8 cellular contexts compared by ENCODE assay signal in genomic region chr6:111481836-111482235, GRCh38. TPM values are rescaled to one million over a fixed set of nuclear protein-coding genes. Genes with fewer than 3 reads are reported as not detected.
DNase-seq lines count a peak whose midpoint lies in the region; FAIRE-seq and TF ChIP-seq lines count a peak whose summit lies in the region.

No MANE protein-coding gene starts in this region.

- H3K79me1 ChIP-seq in trophoblast cell (ENCODE audit: low read length) = peaks cover 24% of the 10 kb centered on the region

- peaks cover 18% of the 10 kb centered on the region for H3K79me2 ChIP-seq in trophoblast cell (ENCODE audit: control insufficient read depth, insufficient read depth, low read length, poor library complexity)

- peaks cover 13% of the 10 kb centered on the region for H3K36me3 Mint-ChIP-seq in HFFc6 (ENCODE audit: low read depth)

- no peak overlapping the region for H4K8ac ChIP-seq in trophoblast cell (ENCODE audit: low read depth, low read length)

- H3K36me3 ChIP-seq in SJCRH30 (peaks cover 6% of the 10 kb centered on the region; the same call in 1 of the 2 replicates), esophagus squamous epithelium (no peaks in the 10 kb centered on the region), trophoblast cell (ENCODE audit: control insufficient read depth in 1 of 2, insufficient read depth in 2 of 2, low read length in 2 of 2) (no peaks in the 10 kb centered on the region)

- 0 to 3% methylated on average over 4 to 10 of the region's 10 CpGs for WGBS in esophagus squamous epithelium, 2 donors
- no CpG with 5 or more reads among the region's 10 CpGs for WGBS in trophoblast cell (ENCODE audit: extremely low coverage, insufficient coverage, insufficient read length)

- no peak for DNase-seq in HFFc6
- no peak for DNase-seq in SJCRH30
- no peak for DNase-seq in esophagus squamous epithelium (lab: John Stamatoyannopoulos, UW)
- no peak for DNase-seq in trophoblast cell
- DNase-seq in germinal center (ENCODE audit: low spot score) = no peak
- DNase-seq in frontal cortex (ENCODE audit: low spot score in 2 of 2) = no peak
- no peak for DNase-seq in GOT3 (lab: John Stamatoyannopoulos, UW)

- H4K12ac ChIP-seq in trophoblast cell (ENCODE audit: low read depth, low read length) = no peak overlapping the region

- H3K4me3 ChIP-seq in GM08714 (ENCODE audit: low read length) (peak overlapping the region; percentile 81), SJCRH30 (peak overlapping the region; percentile 96), esophagus squamous epithelium (peak overlapping the region; percentile 79 to 99 (median 94)), trophoblast cell (ENCODE audit: low read depth, low read length) (peak overlapping the region; percentile 94)

- no peak for FAIRE-seq in frontal cortex (lab: Jason Lieb, UNC)

- H3K27me3 Mint-ChIP-seq in HFFc6 (ENCODE audit: insufficient read depth) = peaks cover 7% of the 10 kb centered on the region; the same call in 1 of the 2 replicates

- H3K4me2 ChIP-seq in trophoblast cell (ENCODE audit: low read length) = peak overlapping the region; percentile 80

- 0 out of 2 replicates have a peak, but pooled peaks cover 5% of the 10 kb centered on the region for H3K9me3 ChIP-seq in SJCRH30 (replicated peaks)
- H3K9me3 ChIP-seq in esophagus squamous epithelium = no peaks in the 10 kb centered on the region
- H3K9me3 ChIP-seq in trophoblast cell (ENCODE audit: insufficient read depth, low read depth, low read length) = no peaks in the 10 kb centered on the region

- H2AK5ac ChIP-seq in trophoblast cell (ENCODE audit: low read length) = no peak overlapping the region

- H3K18ac ChIP-seq in trophoblast cell (ENCODE audit: low read length) = no peak overlapping the region

- no peaks in the 10 kb centered on the region for H3K9me3 Mint-ChIP-seq in HFFc6

- peaks cover 67% of the 10 kb centered on the region for H3K4me1 Mint-ChIP-seq in HFFc6 (ENCODE audit: low read depth)

- no peak overlapping the region for H2BK120ac ChIP-seq in trophoblast cell (ENCODE audit: insufficient read depth, low read length, poor library complexity)

- TF ChIP-seq POLR2A in esophagus squamous epithelium (IDR thresholded peaks at IDR 0.05) = no peak

- H3K4ac ChIP-seq in trophoblast cell (ENCODE audit: low read depth, low read length) = peak overlapping the region; percentile 74

- peak overlapping the region; percentile 99 for H3K4me3 Mint-ChIP-seq in HFFc6

- no peak for TF ChIP-seq CTCF in HFFc6 (IDR thresholded peaks at IDR 0.05)
- TF ChIP-seq CTCF in esophagus squamous epithelium (IDR thresholded peaks at IDR 0.05) = no peak

- H3K27me3 ChIP-seq in SJCRH30 = no peaks in the 10 kb centered on the region
- H3K27me3 ChIP-seq in esophagus squamous epithelium = no peaks in the 10 kb centered on the region
- no peaks in the 10 kb centered on the region for H3K27me3 ChIP-seq in trophoblast cell (ENCODE audit: insufficient read depth, low read length)

- peak overlapping the region; percentile 98 for H4K91ac ChIP-seq in trophoblast cell (ENCODE audit: low read depth, low read length)

- H3K27ac ChIP-seq in SJCRH30 = peak overlapping the region; percentile 95
- H3K27ac ChIP-seq in esophagus squamous epithelium = peak overlapping the region; percentile 96 to 100 (median 100)
- H3K27ac ChIP-seq in trophoblast cell (ENCODE audit: low read depth, low read length) = peak overlapping the region; percentile 98

- H3K14ac ChIP-seq in trophoblast cell (ENCODE audit: low read length) = peak overlapping the region; percentile 16

- H3K4me1 ChIP-seq in SJCRH30 (peaks cover 32% of the 10 kb centered on the region), esophagus squamous epithelium (peaks cover 17 to 66% (median 29%) of the 10 kb centered on the region in 3 donors), trophoblast cell (ENCODE audit: control insufficient read depth in 1 of 2, insufficient read depth in 2 of 2, low read length in 2 of 2) (peaks cover 0 to 2% of the 10 kb centered on the region in 2 experiments)

- no peak overlapping the region for H2BK12ac ChIP-seq in trophoblast cell (ENCODE audit: low read length)

- intact Hi-C loops in esophagus squamous epithelium (cut with DNase I) = loop anchor here (10.0 kb wide), 2 partner anchors 73 to 227 kb away; a partner anchor contains a TSS

- no peak overlapping the region for H2AFZ ChIP-seq in trophoblast cell (ENCODE audit: insufficient read depth, low read length, poor library complexity)

- H3K27ac Mint-ChIP-seq in HFFc6 = peak overlapping the region; percentile 93

- H3K9ac ChIP-seq in trophoblast cell (ENCODE audit: low read length) = peak overlapping the region; percentile 32

- H3K23ac ChIP-seq in trophoblast cell (ENCODE audit: low read length) = no peak overlapping the region

- no peak overlapping the region for H2BK5ac ChIP-seq in trophoblast cell (ENCODE audit: low read depth, low read length, poor library complexity)

RNA-seq across cellular contexts. Expression of gene REV3L, which starts 1.2 kb away (rescaled TPM):
- 10 to 100 TPM; 22.4 to 36.3 (median 31.2) TPM for total RNA-seq in HFFc6 (2021; fragmentation: NEBNext Ultra II Directional; extraction: Animal tissue kit (Norgen Biotek cat#: 25700))
- total RNA-seq in SJCRH30 (2014; rRNA removed; shearing (Covaris generic)) = 32.7 and 34.3 TPM in 2 replicates
- total RNA-seq in esophagus squamous epithelium = 10 to 100 TPM in 3 of 4 donors, 1 to 10 TPM in 1; 7.0 to 47.1 (median 18.8) TPM
- 8.7 TPM in 2 replicates for polyA plus RNA-seq in trophoblast cell (2013)
- total RNA-seq in frontal cortex = 95.0 TPM
